In genomic region chr2:31263636-31264190, GRCh38 we compare ENCODE assay signal across 17 cellular contexts. TPM values are rescaled to one million over a fixed set of nuclear protein-coding genes. Genes with fewer than 3 reads are reported as not detected.
A peak's percentile ranks its signal among the peaks of the same experiment; 100 is the strongest.
DNase-seq lines count a peak whose midpoint lies in the region; ATAC-seq and TF ChIP-seq lines count a peak whose summit lies in the region.
"Had no signal": no experiment of that assay in that cellular context is flagged by ENCODE, and none has a peak within 500 bp of the region (broad histone marks: within the 10 kb centered on the region; RNA-seq: fewer than 3 reads in every experiment).

No MANE protein-coding gene starts in this region.

- WGBS in H9 (ENCODE audit: extremely low coverage, insufficient read length, low lambda C conversion rate): no CpG with 5 or more reads among the region's 3 CpGs

- H3K56ac ChIP-seq in H9 (ENCODE audit: insufficient read length, low read depth, low read length): no peak overlapping the region

- H2BK120ac ChIP-seq in H9 (ENCODE audit: low read depth, low read length, poor library complexity, severe bottlenecking): no peak overlapping the region

- no peaks in the 10 kb centered on the region for H3K23me2 ChIP-seq in H9 (ENCODE audit: insufficient read length, low read depth, low read length, poor library complexity, severe bottlenecking)

- no peak overlapping the region for H3K4me3 ChIP-seq in MM.1S (ENCODE audit: low read length)
- H3K4me3 ChIP-seq: Peyer's patch, testis had no signal

- H3K27ac ChIP-seq in MM.1S (ENCODE audit: low read length) (no peak overlapping the region), H9 (ENCODE audit: insufficient read length, low read depth, low read length) (no peak overlapping the region)
- H3K27ac ChIP-seq: C4-2B, Peyer's patch, testis had no signal

- no peak overlapping the region for H3K18ac ChIP-seq in H9 (ENCODE audit: insufficient read length, low read depth, low read length)

- H3K79me2 ChIP-seq in MM.1S (ENCODE audit: low read length): no peaks in the 10 kb centered on the region
- H3K79me2 ChIP-seq in H9 (ENCODE audit: insufficient read depth, low read length): no peaks in the 10 kb centered on the region

- no peak overlapping the region for H2BK5ac ChIP-seq in H9 (ENCODE audit: insufficient read length, low read length)

- H3K36me3 Mint-ChIP-seq in CD14-positive monocyte (no peaks in the 10 kb centered on the region), H9 (ENCODE audit: insufficient read depth in 1 of 3, low read depth in 3 of 3) (peaks cover 11 to 21% (median 21%) of the 10 kb centered on the region in 3 experiments; a peak in 6 of 7 replicates)

- no peak overlapping the region for H4K5ac ChIP-seq in H9 (ENCODE audit: insufficient read length, low read depth, low read length)

- no peak overlapping the region for H4K91ac ChIP-seq in H9 (ENCODE audit: insufficient read length, low read depth, low read length)

- no peak overlapping the region for H3K4ac ChIP-seq in H9 (ENCODE audit: low read depth, low read length)

- H3K4me2 ChIP-seq in MM.1S (ENCODE audit: low read depth, low read length) (no peak overlapping the region), H9 (ENCODE audit: insufficient read depth, insufficient read length, low read length) (no peak overlapping the region)

- H3K79me1 ChIP-seq in H9 (ENCODE audit: insufficient read depth, low read depth, low read length, poor library complexity, severe bottlenecking): no peaks in the 10 kb centered on the region

- ATAC-seq in esophagus mucosa (peak; percentile 53), sciatic nerve (peak; percentile 38)
- ATAC-seq: activated CD8-positive, alpha-beta T cell treated with anti-CD3 and anti-CD28 coated beads, Interleukin-2, amount 10 ng/mL, durations not matched to agents 7 days and 5 days had no signal

- H2AFZ ChIP-seq in MM.1S (ENCODE audit: low read length) (no peak overlapping the region), H9 (ENCODE audit: low read length) (no peak overlapping the region)

- H3T11ph ChIP-seq in H9 (ENCODE audit: low read length): no peak overlapping the region

- no peaks in the 10 kb centered on the region for H3K9me2 ChIP-seq in MM.1S (replicated peaks; ENCODE audit: insufficient read depth, low read length)

- H3K4me3 Mint-ChIP-seq in CD14-positive monocyte (no peak overlapping the region), H9 (no peak overlapping the region)
- H3K4me3 Mint-ChIP-seq: activated CD8-positive, alpha-beta T cell treated with anti-CD3 and anti-CD28 coated beads, Interleukin-2, amount 10 ng/mL, durations not matched to agents 7 days and 5 days had no signal

- 0 out of 2 replicates have a peak, but pooled peaks have one; percentile 5 for TF ChIP-seq CTCF in GM12874 (IDR thresholded peaks at IDR 0.05; ENCODE audit: insufficient read depth, low read depth, low read length)
- peak; percentile 29; the same call in 1 of the 2 replicates for TF ChIP-seq CTCF in MM.1S (IDR thresholded peaks at IDR 0.05; ENCODE audit: low read length)
- TF ChIP-seq CTCF in CD14-positive monocyte (IDR thresholded peaks at IDR 0.05): no peak
- TF ChIP-seq CTCF in H9 (conservative IDR thresholded peaks at IDR 0.05): no peak

- H3K23ac ChIP-seq in H9 (ENCODE audit: insufficient read length, low read depth, low read length): no peak overlapping the region

- DNase-seq in MM.1S (no peak), sciatic nerve (ENCODE audit: low spot score) (no peak), CD14-positive monocyte (ENCODE audit: low spot score) (no peak), H9 (no peak)
- no peak for DNase-seq in activated CD4-positive, alpha-beta T cell treated with anti-CD3 and anti-CD28 coated beads for 1 hour
- DNase-seq: activated CD8-positive, alpha-beta T cell treated with anti-CD3 and anti-CD28 coated beads, Interleukin-2, amount 10 ng/mL, durations not matched to agents 7 days and 5 days; DND-41; NCI-H187; NCI-H510A; Peyer's patch; stimulated activated CD4-positive, alpha-beta T cell treated with anti-CD3 and anti-CD28 coated beads, Interleukin-4, amount 100 ng/mL, for 24 hours; stimulated activated CD8-positive, alpha-beta memory T cell treated with anti-CD3 and anti-CD28 coated beads, Interleukin-4, amount 100 ng/mL, for 48 hours; testis had no signal

- H3K4me1 ChIP-seq in MM.1S (ENCODE audit: low read length) (no peaks in the 10 kb centered on the region), H9 (ENCODE audit: insufficient read depth, low read length) (no peaks in the 10 kb centered on the region; the same call in 1 of the 2 replicates)
- H3K4me1 ChIP-seq: Peyer's patch, testis had no signal

- no peak overlapping the region for H4K8ac ChIP-seq in H9 (replicated peaks; ENCODE audit: insufficient read length, low read depth, low read length)

- H3K27me3 Mint-ChIP-seq in CD14-positive monocyte (ENCODE audit: low read depth in 3 of 3) (peaks cover 0 to 2% (median 2%) of the 10 kb centered on the region in 3 donors), H9 (ENCODE audit: low read depth) (no peaks in the 10 kb centered on the region)

- H3K36me3 ChIP-seq in MM.1S (replicated peaks; ENCODE audit: insufficient read depth, low read length): no peaks in the 10 kb centered on the region
- H3K36me3 ChIP-seq: Peyer's patch had no signal

- no peak overlapping the region for H3K27ac Mint-ChIP-seq in CD14-positive monocyte
- H3K27ac Mint-ChIP-seq in H9: no peak overlapping the region
- H3K27ac Mint-ChIP-seq: activated CD8-positive, alpha-beta T cell treated with anti-CD3 and anti-CD28 coated beads, Interleukin-2, amount 10 ng/mL, durations not matched to agents 7 days and 5 days had no signal

- H3K9me3 Mint-ChIP-seq in CD14-positive monocyte (no peaks in the 10 kb centered on the region), H9 (no peaks in the 10 kb centered on the region)

- H3K27me3 ChIP-seq in MM.1S (replicated peaks; ENCODE audit: insufficient read depth, low read length): no peaks in the 10 kb centered on the region
- no peaks in the 10 kb centered on the region for H3K27me3 ChIP-seq in H9 (ENCODE audit: insufficient read depth, low read length)
- H3K27me3 ChIP-seq: Peyer's patch, testis had no signal

- no peak overlapping the region for H2BK15ac ChIP-seq in H9 (ENCODE audit: low read depth, low read length)

- H3K9me3 ChIP-seq in MM.1S (replicated peaks; ENCODE audit: insufficient read depth, low read length): no peaks in the 10 kb centered on the region
- H3K9me3 ChIP-seq in H9 (ENCODE audit: control insufficient read depth, low read depth, low read length): no peaks in the 10 kb centered on the region
- H3K9me3 ChIP-seq: Peyer's patch, testis had no signal

- H2BK20ac ChIP-seq in H9 (ENCODE audit: low read depth, low read length, poor library complexity, severe bottlenecking): no peak overlapping the region

- H2AK5ac ChIP-seq in H9 (ENCODE audit: insufficient read length, low read length): no peak overlapping the region

- H3F3A ChIP-seq in MM.1S (ENCODE audit: insufficient read depth, low read length): no peaks in the 10 kb centered on the region

- H3K14ac ChIP-seq in H9 (ENCODE audit: insufficient read depth, low read length): no peak overlapping the region

- no peak overlapping the region for H2BK12ac ChIP-seq in H9 (ENCODE audit: insufficient read length, low read depth, low read length)

- intact Hi-C loops in sciatic nerve (cut with DNase I): no loop called here
- intact Hi-C loops in CD14-positive monocyte (cut with micrococcal nuclease): no loop called here

- no peak overlapping the region for H3K9ac ChIP-seq in MM.1S (ENCODE audit: low read length)
- no peak overlapping the region for H3K9ac ChIP-seq in H9 (ENCODE audit: extremely low read depth, insufficient read length, low read length)

- no peaks in the 10 kb centered on the region for H3K4me1 Mint-ChIP-seq in CD14-positive monocyte
- peaks cover 2 to 5% of the 10 kb centered on the region in 2 experiments; a peak in 2 of 4 replicates for H3K4me1 Mint-ChIP-seq in H9

- no peaks in the 10 kb centered on the region for H4K20me1 ChIP-seq in MM.1S (ENCODE audit: insufficient read depth, low read length)
- no peaks in the 10 kb centered on the region for H4K20me1 ChIP-seq in H9 (ENCODE audit: control insufficient read depth, insufficient read depth, insufficient read length)

RNA-seq across cellular contexts. Expression of gene EHD3, which starts 29.8 kb away (rescaled TPM):
- total RNA-seq in esophagus mucosa: 43.4 TPM
- 7.0 TPM for total RNA-seq in sciatic nerve
- polyA plus RNA-seq in CD14-positive monocyte: 1 to 10 TPM; 1.4 to 1.5 TPM
- total RNA-seq in H9 (2021): 8.3 TPM in 2 replicates

RNA-seq across cellular contexts. Expression of gene CAPN14, which starts 46.4 kb away (rescaled TPM):
- 191 TPM for total RNA-seq in esophagus mucosa
- 0.36 TPM for total RNA-seq in sciatic nerve
- polyA plus RNA-seq in CD14-positive monocyte: not detected
- total RNA-seq in H9 (2021): 0.07 and 0.09 TPM in 2 replicates
- total RNA-seq: activated CD8-positive, alpha-beta T cell treated with anti-CD3 and anti-CD28 coated beads, Interleukin-2, amount 10 ng/mL, durations not matched to agents 7 days and 5 days had no signal
- polyA plus RNA-seq: H1 had no signal

Comparison
In these comparisons a context has a peak if more than half of its experiments do, and no peak if none do; other contexts are left out.
1. CTCF ChIP-seq: peak in GM12874 (single experiment) and MM.1S (single experiment); none in CD14-positive monocyte (single experiment) and H9 (single experiment).
2. RNA of gene CAPN14, which starts 46.4 kb away (total RNA-seq): 191 TPM in esophagus mucosa (single experiment); 0.36 TPM in sciatic nerve (single experiment) and 0.07 to 0.09 TPM in H9; every median in the first group is over 100 times any median in the second.